Comparison of ENCODE assay signal across 19 cellular contexts in the genomic region with DNA sequence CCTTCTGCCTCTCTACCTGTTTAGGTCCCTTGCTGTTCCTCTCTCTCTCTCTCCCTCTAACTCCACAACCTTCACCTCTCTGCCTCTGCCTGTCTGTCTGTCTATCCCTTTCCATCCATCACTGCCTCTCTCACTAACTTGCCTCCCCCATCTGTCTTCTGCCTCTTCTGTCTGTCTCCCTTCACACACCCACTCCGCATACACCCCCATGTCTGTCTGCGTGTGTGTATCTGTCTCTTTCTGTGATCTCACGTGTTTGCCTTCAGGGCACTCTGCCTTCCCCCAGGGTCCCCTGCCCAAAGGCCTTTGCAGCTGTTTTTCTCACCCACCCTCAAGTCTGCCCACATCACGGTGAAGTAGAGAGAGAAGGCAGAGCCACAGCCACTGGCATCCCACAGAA. TPM values are rescaled to one million over a fixed set of nuclear protein-coding genes. Genes with fewer than 3 reads are reported as not detected.
A peak's percentile ranks its signal among the peaks of the same experiment; 100 is the strongest.
DNase-seq lines count a peak whose midpoint lies in the region; ATAC-seq, FAIRE-seq and TF ChIP-seq lines count a peak whose summit lies in the region.
"Had no signal": no experiment of that assay in that cellular context is flagged by ENCODE, and none has a peak within 500 bp of the region (broad histone marks: within the 10 kb centered on the region; RNA-seq: fewer than 3 reads in every experiment).

No MANE protein-coding gene starts in this region.

- no peaks in the 10 kb centered on the region for H3K36me3 Mint-ChIP-seq in activated naive CD4-positive, alpha-beta T cell treated with anti-CD3 and anti-CD28 coated beads, Interleukin-2, amount 10 ng/mL, durations not matched to agents 7 days and 5 days
- peaks cover 40% of the 10 kb centered on the region for H3K36me3 Mint-ChIP-seq in GM23338 (ENCODE audit: low read depth)
- H3K36me3 Mint-ChIP-seq in T-helper 17 cell (ENCODE audit: low read depth), result peaks cover 4% of the 10 kb centered on the region
- H3K36me3 Mint-ChIP-seq: CD4-positive, CD25-positive, alpha-beta regulatory T cell had no signal

- H3K36me3 ChIP-seq in GM23338 (ENCODE audit: insufficient read depth) (no peaks in the 10 kb centered on the region; the same call in 1 of the 2 replicates), H1 (ENCODE audit: control insufficient read depth in 2 of 4, insufficient read depth in 4 of 4, low read length in 3 of 4) (peaks cover 0 to 11% (median 6%) of the 10 kb centered on the region in 4 experiments; a peak in 4 of 8 replicates)

- peaks cover 39% of the 10 kb centered on the region for H3K27me3 Mint-ChIP-seq in activated naive CD4-positive, alpha-beta T cell treated with anti-CD3 and anti-CD28 coated beads, Interleukin-2, amount 10 ng/mL, durations not matched to agents 7 days and 5 days
- H3K27me3 Mint-ChIP-seq in GM23338 (ENCODE audit: insufficient read depth, low read depth, poor library complexity) (peaks cover 12% of the 10 kb centered on the region), T-helper 17 cell (peaks cover 24% of the 10 kb centered on the region)

- H3K4me1 ChIP-seq in GM23338 (ENCODE audit: insufficient read depth) (peaks cover 38% of the 10 kb centered on the region), H1 (replicated peaks in 1 of 4; ENCODE audit: control insufficient read depth in 3 of 4, insufficient read depth in 4 of 4, low read length in 3 of 4) (peaks cover 5 to 28% (median 24%) of the 10 kb centered on the region in 4 experiments)

- no peak overlapping the region for H4K5ac ChIP-seq in H1 (ENCODE audit: insufficient read length, low read depth, low read length)

- H2BK5ac ChIP-seq in H1 (ENCODE audit: low read depth, low read length), result no peak overlapping the region

- H3K4me3 Mint-ChIP-seq in activated naive CD4-positive, alpha-beta T cell treated with anti-CD3 and anti-CD28 coated beads, Interleukin-2, amount 10 ng/mL, durations not matched to agents 7 days and 5 days, result no peak overlapping the region
- H3K4me3 Mint-ChIP-seq in GM23338 (peak overlapping the region; percentile 1; the same call in 1 of the 3 replicates), T-helper 17 cell (peak overlapping the region; percentile 49)
- H3K4me3 Mint-ChIP-seq: CD4-positive, CD25-positive, alpha-beta regulatory T cell had no signal

- TF ChIP-seq POLR2A in H1 (IDR thresholded peaks at IDR 0.05; ENCODE audit: control extremely low read depth in 1 of 2, low read depth in 2 of 2, low read length in 2 of 2), result no peak

- no peak overlapping the region for H3K23ac ChIP-seq in H1 (ENCODE audit: insufficient read length)

- H3K23me2 ChIP-seq in H1 (ENCODE audit: low read depth, low read length), result no peaks in the 10 kb centered on the region

- no peaks in the 10 kb centered on the region for H3K9me3 Mint-ChIP-seq in activated naive CD4-positive, alpha-beta T cell treated with anti-CD3 and anti-CD28 coated beads, Interleukin-2, amount 10 ng/mL, durations not matched to agents 7 days and 5 days
- no peaks in the 10 kb centered on the region; the same call in 2 of the 3 replicates for H3K9me3 Mint-ChIP-seq in GM23338

- DNase-seq in activated naive CD4-positive, alpha-beta T cell treated with anti-CD3 and anti-CD28 coated beads, Interleukin-2, amount 10 ng/mL, durations not matched to agents 7 days and 5 days, result peak; percentile 9
- DNase-seq in activated naive CD4-positive, alpha-beta T cell treated with Interleukin-2 at 50 U/mL for 16 hours, result no peak
- DNase-seq in GM23338 (ENCODE audit: low spot score), result no peak
- no peak for DNase-seq in T-helper 17 cell
- DNase-seq in H1 (ENCODE audit: low read depth in 1 of 2, low spot score in 2 of 2), result no peak
- no peak for DNase-seq in left cardiac atrium
- DNase-seq in putamen (ENCODE audit: low spot score), result no peak
- DNase-seq: 8988T; AML-193; Calu3; CD4-positive, CD25-positive, alpha-beta regulatory T cell; GOT3; HCEC 1CT had no signal

- H4K20me1 ChIP-seq in GM23338 (replicated peaks; ENCODE audit: insufficient read depth), result no peaks in the 10 kb centered on the region; the same call in 1 of the 2 replicates
- peaks cover 2 to 8% of the 10 kb centered on the region in 2 experiments for H4K20me1 ChIP-seq in H1 (replicated peaks in 1 of 2; ENCODE audit: control insufficient read depth in 1 of 2, insufficient read depth in 2 of 2, low read length in 2 of 2)

- peak overlapping the region; percentile 88; the same call in 1 of the 2 replicates for H2AK5ac ChIP-seq in H1 (ENCODE audit: low read depth, low read length)

- H4K91ac ChIP-seq in H1 (replicated peaks; ENCODE audit: insufficient read length, low read length), result peak overlapping the region; percentile 19

- H3F3A ChIP-seq in GM23338 (replicated peaks; ENCODE audit: low read depth), result 0 out of 2 replicates have a peak, but pooled peaks cover 19% of the 10 kb centered on the region

- TF ChIP-seq EP300 in H1 (IDR thresholded peaks at IDR 0.05; ENCODE audit: borderline replicate concordance in 1 of 2, low read depth in 2 of 2, low read length in 2 of 2), result no peak

- no peak overlapping the region; a peak in 2 of 7 replicates for H3K9ac ChIP-seq in H1 (replicated peaks in 1 of 4; ENCODE audit: extremely low read depth in 1 of 4, low read depth in 3 of 4, low read length in 3 of 4)
- H3K9ac ChIP-seq: BLaER1 had no signal

- H2AFZ ChIP-seq in GM23338 (no peak overlapping the region), H1 (ENCODE audit: low read length) (no peak overlapping the region)

- no peaks in the 10 kb centered on the region for H3K79me1 ChIP-seq in H1 (ENCODE audit: low read depth, low read length)

- FAIRE-seq in H1 (lab: Jason Lieb, UNC), result no peak
- FAIRE-seq: GM12878, GM18507 had no signal

- H2BK120ac ChIP-seq in H1 (replicated peaks; ENCODE audit: low read depth, low read length), result no peak overlapping the region

- H4K8ac ChIP-seq in H1 (ENCODE audit: extremely low read depth, insufficient read depth, low read length), result no peak overlapping the region; the same call in 1 of the 2 replicates

- no peak overlapping the region for H3K4ac ChIP-seq in H1 (replicated peaks; ENCODE audit: insufficient read length, low read depth, low read length)

- H2BK12ac ChIP-seq in H1 (ENCODE audit: low read depth, low read length), result 0 out of 2 replicates have a peak overlapping the region, but pooled peaks have one; percentile 19

- intact Hi-C loops in left cardiac atrium (cut with DNase I), result loop anchor here in 1 of 2 donors (10.0 kb wide), 2 partner anchors 177 to 1047 kb away; a partner anchor contains a TSS

- CTCF ChIA-PET in activated naive CD4-positive, alpha-beta T cell treated with anti-CD3 and anti-CD28 coated beads, Interleukin-2, amount 10 ng/mL, durations not matched to agents 7 days and 5 days (lab: Charles Lee), result interaction anchor here (1.6 kb wide), 1 partner anchor 10 kb away, joined by 6 read pairs; no protein-coding TSS in a partner anchor
- CTCF ChIA-PET in H1 (lab: Charles Lee; ENCODE audit: partially characterized antibody), result interaction anchor here (0.6 to 1.2 kb wide), 5 partner anchors 8 to 96 kb away, joined by 3 to 4 read pairs (median 3); a partner anchor contains a TSS

- peaks cover 6% of the 10 kb centered on the region for H3K79me2 ChIP-seq in GM23338 (replicated peaks; ENCODE audit: insufficient read depth)
- 0 out of 4 replicates have a peak, but pooled peaks cover 0 to 3% of the 10 kb centered on the region in 2 experiments for H3K79me2 ChIP-seq in H1 (ENCODE audit: control insufficient read depth in 1 of 2, insufficient read depth in 2 of 2, low read length in 2 of 2)

- 72% methylated on average over 4 of the region's 4 CpGs; no CpG with 5 or more reads in 1 of the 2 experiments for WGBS in H1 (ENCODE audit: extremely low coverage in 1 of 2, insufficient coverage in 1 of 2, insufficient read length in 1 of 2, insufficient replicate concordance in 2 of 2, low coverage in 1 of 2, low lambda C conversion rate in 2 of 2, missing lambda C conversion rate in 1 of 2), 2 experiments

- H2BK15ac ChIP-seq in H1 (ENCODE audit: low read length), result no peak overlapping the region

- H3K9me3 ChIP-seq in T-helper 17 cell (ENCODE audit: control insufficient read depth, low read length, poor library complexity, severe bottlenecking) (no peaks in the 10 kb centered on the region), H1 (ENCODE audit: insufficient read depth in 2 of 2, low read depth in 1 of 2, low read length in 1 of 2) (no peaks in the 10 kb centered on the region)
- H3K9me3 ChIP-seq: BLaER1 had no signal

- H3K4me3 ChIP-seq in GM23338 (peak overlapping the region; percentile 30), H1 (ENCODE audit: extremely low read depth in 1 of 4, insufficient read depth in 2 of 4, low read depth in 3 of 4, low read length in 4 of 4) (no peak overlapping the region)
- H3K4me3 ChIP-seq: BLaER1, GM12878 had no signal

- H3K9me2 ChIP-seq in GM23338 (ENCODE audit: insufficient read depth), result no peaks in the 10 kb centered on the region

- no peak overlapping the region for H3K14ac ChIP-seq in H1 (ENCODE audit: insufficient read length)

- ATAC-seq in GM23338, result no peak
- no peak for ATAC-seq in T-helper 17 cell
- no peak for ATAC-seq in left cardiac atrium
- ATAC-seq in HG03571 (IDR thresholded peaks at IDR 0.05; ENCODE audit: unreplicated experiment), result no peak
- ATAC-seq: GM12878 had no signal

- 0 out of 2 replicates have a peak overlapping the region, but pooled peaks have one; percentile 86 for H2BK20ac ChIP-seq in H1 (ENCODE audit: low read length)

- H3K4me2 ChIP-seq in GM23338, result peak overlapping the region; percentile 68
- peak overlapping the region in 1 of 2 experiments; percentile 42; a peak in 1 of 4 replicates for H3K4me2 ChIP-seq in H1 (ENCODE audit: insufficient read depth in 1 of 2, low read depth in 2 of 2, low read length in 2 of 2)
- H3K4me2 ChIP-seq: BLaER1 had no signal

- H3K27ac Mint-ChIP-seq in activated naive CD4-positive, alpha-beta T cell treated with anti-CD3 and anti-CD28 coated beads, Interleukin-2, amount 10 ng/mL, durations not matched to agents 7 days and 5 days, result no peak overlapping the region
- H3K27ac Mint-ChIP-seq in GM23338, result no peak overlapping the region
- H3K27ac Mint-ChIP-seq in T-helper 17 cell, result no peak overlapping the region
- H3K27ac Mint-ChIP-seq: CD4-positive, CD25-positive, alpha-beta regulatory T cell had no signal

- 0 out of 2 replicates have a peak overlapping the region, but pooled peaks have one; percentile 48 for H3K18ac ChIP-seq in H1 (ENCODE audit: extremely low read depth, low read length)

- H3K27me3 ChIP-seq in GM23338 (ENCODE audit: insufficient read depth), result 0 out of 2 replicates have a peak, but pooled peaks cover 1% of the 10 kb centered on the region
- H3K27me3 ChIP-seq in H1 (replicated peaks in 1 of 4; ENCODE audit: control insufficient read depth in 3 of 4, extremely low read depth in 1 of 4, insufficient read depth in 3 of 4, low read length in 3 of 4), result peaks cover 0 to 2% (median 0%) of the 10 kb centered on the region in 4 experiments; a peak in 2 of 7 replicates
- H3K27me3 ChIP-seq: BLaER1 had no signal

- peaks cover 4% of the 10 kb centered on the region for H3K4me1 Mint-ChIP-seq in activated naive CD4-positive, alpha-beta T cell treated with anti-CD3 and anti-CD28 coated beads, Interleukin-2, amount 10 ng/mL, durations not matched to agents 7 days and 5 days
- H3K4me1 Mint-ChIP-seq in GM23338, result peaks cover 39% of the 10 kb centered on the region
- peaks cover 4% of the 10 kb centered on the region for H3K4me1 Mint-ChIP-seq in T-helper 17 cell

- no peak for TF ChIP-seq CTCF in GM23338 (conservative IDR thresholded peaks at IDR 0.05; ENCODE audit: low read depth in 2 of 2)
- no peak for TF ChIP-seq CTCF in H1 (IDR thresholded peaks at IDR 0.05; ENCODE audit: control extremely low read depth in 1 of 3, insufficient read depth in 1 of 3, low read depth in 1 of 3, low read length in 3 of 3)

- POLR2A ChIA-PET in H1 (lab: Charles Lee; ENCODE audit: partially characterized antibody), result interaction anchor here (1.1 to 1.4 kb wide), 4 partner anchors 14 to 143 kb away, joined by 3 to 7 read pairs (median 4); a partner anchor contains a TSS

- H3K27ac ChIP-seq in GM23338 (ENCODE audit: low read depth), result peak overlapping the region; percentile 50; the same call in 1 of the 2 replicates
- H3K27ac ChIP-seq in H1 (ENCODE audit: low read depth, low read length), result no peak overlapping the region
- H3K27ac ChIP-seq: BLaER1 had no signal

- H3K56ac ChIP-seq in H1 (replicated peaks; ENCODE audit: insufficient read length, low read depth, low read length), result no peak overlapping the region

- no peak for TF ChIP-seq RAD21 in H1 (IDR thresholded peaks at IDR 0.05 in 1 of 2, conservative IDR thresholded peaks at IDR 0.05 in 1 of 2; ENCODE audit: low read depth in 2 of 2, low read length in 2 of 2)

RNA-seq across cellular contexts. Expression of a gene that starts 7.9 kb away (rescaled TPM):
- total RNA-seq in GM23338 (2014; rRNA removed; shearing (Covaris generic)), result 15.9 and 16.1 TPM in 2 replicates
- polyA plus RNA-seq in GM23338 (2016; fragmentation: Nextera tagmentation; extraction: Ambion mirVana) (13.1 and 13.9 TPM in 2 replicates), H1 (2011; rRNA removed) (11.4 and 17.3 TPM in 2 replicates)
- total RNA-seq in T-helper 17 cell (under 1 TPM in 1 of 2 donors, not detected in 1; 0.23 TPM), left cardiac atrium (1 to 10 TPM; 1.9 to 2.4 TPM)
- 23.7 and 24.4 TPM in 2 replicates for total RNA-seq in H1 (2021; fragmentation: NEBNext Ultra II Directional; extraction: Animal tissue kit (Norgen Biotek cat#: 25700))
- 4.4 TPM for polyA plus RNA-seq in H1 (2011; cell fraction: cytosol; rRNA removed)
- polyA plus RNA-seq in H1 (2011; cell fraction: nucleus; rRNA removed), result 11.2 TPM
- polyA plus RNA-seq in H1 (2012, experiment 1 of 2), result 13.1 to 33.1 TPM (median 28.5 TPM) in 4 replicates
- polyA plus RNA-seq in H1 (2012, experiment 2 of 2), result 15.1 TPM
- polyA plus RNA-seq in H1 (2013, experiment 1 of 2), result 25.6 TPM
- 28.8 TPM for polyA plus RNA-seq in H1 (2013, experiment 2 of 2)
- polyA minus RNA-seq in H1 (2011; rRNA and poly(A)+ RNA removed), result 3.2 and 3.9 TPM in 2 replicates
- 16.0 TPM for polyA minus RNA-seq in H1 (2011; cell fraction: cytosol; rRNA and poly(A)+ RNA removed)
- polyA minus RNA-seq in H1 (2011; cell fraction: nucleus; rRNA and poly(A)+ RNA removed), result 12.4 TPM
- total RNA-seq: CD4-positive, CD25-positive, alpha-beta regulatory T cell; G401 had no signal

RNA-seq across cellular contexts. Expression of a gene that starts 41.4 kb away (rescaled TPM):
- 23.7 and 24.8 TPM in 2 replicates for total RNA-seq in GM23338 (2014; rRNA removed; shearing (Covaris generic))
- polyA plus RNA-seq in GM23338 (2016; fragmentation: Nextera tagmentation; extraction: Ambion mirVana), result 11.5 and 14.3 TPM in 2 replicates
- 10 to 100 TPM; 12.1 to 13.8 TPM for total RNA-seq in T-helper 17 cell
- total RNA-seq in H1 (2021; fragmentation: NEBNext Ultra II Directional; extraction: Animal tissue kit (Norgen Biotek cat#: 25700)), result 31.8 and 32.5 TPM in 2 replicates
- polyA plus RNA-seq in H1 (2011; rRNA removed), result 61.1 and 67.8 TPM in 2 replicates
- 38.7 TPM for polyA plus RNA-seq in H1 (2011; cell fraction: cytosol; rRNA removed)
- 34.0 TPM for polyA plus RNA-seq in H1 (2011; cell fraction: nucleus; rRNA removed)
- 26.9 to 34.2 TPM (median 30.5 TPM) in 4 replicates for polyA plus RNA-seq in H1 (2012, experiment 1 of 2)
- 26.5 TPM for polyA plus RNA-seq in H1 (2012, experiment 2 of 2)
- polyA plus RNA-seq in H1 (2013, experiment 1 of 2), result 40.8 TPM
- 41.0 TPM for polyA plus RNA-seq in H1 (2013, experiment 2 of 2)
- polyA minus RNA-seq in H1 (2011; rRNA and poly(A)+ RNA removed), result 56.9 and 59.9 TPM in 2 replicates
- polyA minus RNA-seq in H1 (2011; cell fraction: cytosol; rRNA and poly(A)+ RNA removed), result 17.5 TPM
- 26.8 TPM for polyA minus RNA-seq in H1 (2011; cell fraction: nucleus; rRNA and poly(A)+ RNA removed)
- 10 to 100 TPM; 39.3 to 46.7 TPM for total RNA-seq in left cardiac atrium
- total RNA-seq: G401, HT-29 had no signal

RNA-seq across cellular contexts. Expression of a gene that starts 47.2 kb away (rescaled TPM):
- total RNA-seq in GM23338 (2014; rRNA removed; shearing (Covaris generic)), result 49.7 and 49.8 TPM in 2 replicates
- polyA plus RNA-seq in GM23338 (2016; fragmentation: Nextera tagmentation; extraction: Ambion mirVana), result 19.6 and 19.7 TPM in 2 replicates
- 1 to 10 TPM; 7.8 to 8.0 TPM for total RNA-seq in T-helper 17 cell
- total RNA-seq in H1 (2021; fragmentation: NEBNext Ultra II Directional; extraction: Animal tissue kit (Norgen Biotek cat#: 25700)), result 30.1 and 34.5 TPM in 2 replicates
- polyA plus RNA-seq in H1 (2011; rRNA removed), result 58.0 and 79.5 TPM in 2 replicates
- polyA plus RNA-seq in H1 (2011; cell fraction: cytosol; rRNA removed), result 51.3 TPM
- 92.4 TPM for polyA plus RNA-seq in H1 (2011; cell fraction: nucleus; rRNA removed)
- polyA plus RNA-seq in H1 (2012, experiment 1 of 2), result 27.7 to 39.6 TPM (median 34.4 TPM) in 4 replicates
- 34.6 TPM for polyA plus RNA-seq in H1 (2012, experiment 2 of 2)
- polyA plus RNA-seq in H1 (2013, experiment 1 of 2), result 25.5 TPM
- 27.2 TPM for polyA plus RNA-seq in H1 (2013, experiment 2 of 2)
- polyA minus RNA-seq in H1 (2011; rRNA and poly(A)+ RNA removed), result 54.4 and 66.2 TPM in 2 replicates
- polyA minus RNA-seq in H1 (2011; cell fraction: cytosol; rRNA and poly(A)+ RNA removed), result 27.5 TPM
- 36.7 TPM for polyA minus RNA-seq in H1 (2011; cell fraction: nucleus; rRNA and poly(A)+ RNA removed)
- total RNA-seq in left cardiac atrium, result 1 to 10 TPM; 5.8 to 7.2 TPM
